In genomic region chr5:172173771-172174170, GRCh38 we compare ENCODE assay signal across 8 cellular contexts. TPM values are rescaled to one million over a fixed set of nuclear protein-coding genes. Genes with fewer than 3 reads are reported as not detected.
DNase-seq lines count a peak whose midpoint lies in the region; ATAC-seq lines count a peak whose summit lies in the region.

No MANE protein-coding gene starts in this region.

- CTCF ChIA-PET in activated CD4-positive, alpha-beta T cell treated with anti-CD3 and anti-CD28 coated beads, Interleukin-2, amount 10 ng/mL, durations not matched to agents 7 days and 5 days (lab: Charles Lee): interaction anchor here (0.6 to 11.0 kb wide), 12 partner anchors 10 to 131 kb away, joined by 3 to 103 read pairs (median 4); partner anchors contain the start of gene STK10

- H3K27ac ChIP-seq in epithelial cell of prostate: peak overlapping the region; percentile 46

- H3K36me3 Mint-ChIP-seq in activated CD4-positive, alpha-beta T cell treated with anti-CD3 and anti-CD28 coated beads, Interleukin-2, amount 10 ng/mL, durations not matched to agents 7 days and 5 days (ENCODE audit: low read depth): peaks cover 89% of the 10 kb centered on the region

- POLR2A ChIA-PET in activated CD4-positive, alpha-beta T cell treated with anti-CD3 and anti-CD28 coated beads, Interleukin-2, amount 10 ng/mL, durations not matched to agents 7 days and 5 days (lab: Charles Lee): interaction anchor here (0.6 to 3.5 kb wide), 3 partner anchors 8 to 46 kb away, joined by 3 to 44 read pairs (median 3); partner anchors contain the start of gene STK10

- peak overlapping the region; percentile 86 for H3K4me3 Mint-ChIP-seq in activated CD4-positive, alpha-beta T cell treated with anti-CD3 and anti-CD28 coated beads, Interleukin-2, amount 10 ng/mL, durations not matched to agents 7 days and 5 days

- H3K27me3 Mint-ChIP-seq in activated CD4-positive, alpha-beta T cell treated with anti-CD3 and anti-CD28 coated beads, Interleukin-2, amount 10 ng/mL, durations not matched to agents 7 days and 5 days: no peaks in the 10 kb centered on the region

- H3K4me1 Mint-ChIP-seq in activated CD4-positive, alpha-beta T cell treated with anti-CD3 and anti-CD28 coated beads, Interleukin-2, amount 10 ng/mL, durations not matched to agents 7 days and 5 days: peaks cover 86% of the 10 kb centered on the region

- peak; percentile 89 for DNase-seq in HT1080 (ENCODE audit: low read depth)
- DNase-seq in activated CD4-positive, alpha-beta T cell treated with anti-CD3 and anti-CD28 coated beads, Interleukin-2, amount 10 ng/mL, durations not matched to agents 7 days and 5 days: peak; percentile 76
- no peak for DNase-seq in epithelial cell of prostate (ENCODE audit: low read depth, low spot score)
- DNase-seq in stimulated activated CD8-positive, alpha-beta memory T cell treated with anti-CD3 and anti-CD28 coated beads, Interleukin-12 subunit alpha, Interleukin-12 subunit beta, amount 100 ng/mL, for 4 hours (ENCODE audit: low read depth): peak; percentile 59
- no peak for DNase-seq in dedifferentiated amniotic fluid mesenchymal stem cell (ENCODE audit: extremely low spot score)
- DNase-seq in Ammon's horn (ENCODE audit: low spot score): no peak

- H3K9me3 Mint-ChIP-seq in activated CD4-positive, alpha-beta T cell treated with anti-CD3 and anti-CD28 coated beads, Interleukin-2, amount 10 ng/mL, durations not matched to agents 7 days and 5 days: no peaks in the 10 kb centered on the region

- no peak for ATAC-seq in GM19035 (IDR thresholded peaks at IDR 0.05; ENCODE audit: unreplicated experiment)
- ATAC-seq in GM19467 (IDR thresholded peaks at IDR 0.05; ENCODE audit: unreplicated experiment): no peak

- H3K27ac Mint-ChIP-seq in activated CD4-positive, alpha-beta T cell treated with anti-CD3 and anti-CD28 coated beads, Interleukin-2, amount 10 ng/mL, durations not matched to agents 7 days and 5 days: peak overlapping the region; percentile 95

RNA-seq across cellular contexts. Expression of gene STK10, which starts 14.3 kb away (rescaled TPM):
- 16.1 and 16.4 TPM in 2 replicates for total RNA-seq in HT1080 (2014; rRNA removed; shearing (Covaris generic))
- polyA plus RNA-seq in HT1080 (2015; cell fraction: cytosol; rRNA removed): 9.1 and 9.3 TPM in 2 replicates
- 17.7 and 23.8 TPM in 2 replicates for polyA plus RNA-seq in HT1080 (2015; cell fraction: nucleus; rRNA removed)
- total RNA-seq in activated CD4-positive, alpha-beta T cell treated with anti-CD3 and anti-CD28 coated beads, Interleukin-2, amount 10 ng/mL, durations not matched to agents 7 days and 5 days: 100 to 1,000 TPM; 299 to 312 TPM

RNA-seq across cellular contexts. Expression of gene EFCAB9, which starts 20.2 kb away (rescaled TPM):
- not detected in 2 replicates for total RNA-seq in HT1080 (2014; rRNA removed; shearing (Covaris generic))
- not detected in 2 replicates for polyA plus RNA-seq in HT1080 (2015; cell fraction: cytosol; rRNA removed)
- polyA plus RNA-seq in HT1080 (2015; cell fraction: nucleus; rRNA removed): not detected in 2 replicates
- total RNA-seq in activated CD4-positive, alpha-beta T cell treated with anti-CD3 and anti-CD28 coated beads, Interleukin-2, amount 10 ng/mL, durations not matched to agents 7 days and 5 days: not detected

Comparison
In these comparisons a context has a peak if more than half of its experiments do, and no peak if none do; other contexts are left out.
1. DNase-seq: peak in HT1080 (single experiment), activated CD4-positive, alpha-beta T cell treated with anti-CD3 and anti-CD28 coated beads, Interleukin-2, amount 10 ng/mL, durations not matched to agents 7 days and 5 days (single experiment) and stimulated activated CD8-positive, alpha-beta memory T cell treated with anti-CD3 and anti-CD28 coated beads, Interleukin-12 subunit alpha, Interleukin-12 subunit beta, amount 100 ng/mL, for 4 hours (single experiment); none in epithelial cell of prostate (single experiment), dedifferentiated amniotic fluid mesenchymal stem cell (single experiment) and Ammon's horn (single experiment).
2. RNA of gene STK10, which starts 14.3 kb away (total RNA-seq): 299 to 312 TPM in activated CD4-positive, alpha-beta T cell treated with anti-CD3 and anti-CD28 coated beads, Interleukin-2, amount 10 ng/mL, durations not matched to agents 7 days and 5 days; 16.1 to 16.4 TPM in HT1080; every median in the first group is over 10 times any median in the second.